1 cellular context compared by ENCODE assay signal in the genomic region with DNA sequence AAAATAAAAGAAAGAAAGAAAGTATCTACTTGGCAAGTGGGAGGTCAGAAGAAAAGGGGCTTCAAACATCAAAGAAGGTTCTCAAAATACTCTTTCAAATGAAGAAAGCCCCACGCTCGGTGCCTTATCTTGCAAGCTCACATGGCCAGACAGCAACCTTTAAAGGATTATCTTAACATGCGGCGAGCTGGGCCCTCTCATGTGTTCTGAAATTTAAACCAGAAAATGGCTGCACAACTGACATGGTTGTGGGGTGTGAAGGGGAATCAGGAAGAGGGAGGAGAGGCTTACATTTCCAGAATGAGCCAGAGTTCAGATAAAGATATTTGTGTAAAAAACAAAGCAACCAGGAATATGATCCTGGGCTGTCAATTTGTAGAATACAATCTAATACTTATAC.
TF ChIP-seq lines count a peak whose summit lies in the region.

No MANE protein-coding gene starts in this region.

TF ChIP-seq in K562, 482 proteins besides CTCF, POLR2A, EP300 and RAD21 (continued from another document and continues in another):
- TF ChIP-seq ZNF398 (CRISPR knock-in tag; IDR thresholded peaks at IDR 0.05) (peak; percentile 88), SIN3B (IDR thresholded peaks at IDR 0.05; ENCODE audit: low read depth) (no peak), HNRNPH1 (optimal IDR thresholded peaks at IDR 0.05; ENCODE audit: low read depth, low read length) (no peak), ETV1 (tag; conservative IDR thresholded peaks at IDR 0.05; ENCODE audit: low read depth) (peak; percentile 40; the same call in 1 of the 2 replicates), PHF20 (IDR thresholded peaks at IDR 0.05; ENCODE audit: partially characterized antibody) (no peak), ZFP30 (CRISPR knock-in tag; IDR thresholded peaks at IDR 0.05; ENCODE audit: borderline replicate concordance) (no peak; the same call in 1 of the 2 replicates), CBX8 (IDR thresholded peaks at IDR 0.05; ENCODE audit: borderline replicate concordance, extremely low read depth, low read depth, low read length, poor library complexity, severe bottlenecking) (no peak), GTF2A2 (tag; IDR thresholded peaks at IDR 0.05) (peak; percentile 78; the same call in 1 of the 2 replicates), RAD51 (IDR thresholded peaks at IDR 0.05; ENCODE audit: borderline replicate concordance, low read depth) (no peak), CAMTA2 (CRISPR knock-in tag; conservative IDR thresholded peaks at IDR 0.05) (no peak), CC2D1A (IDR thresholded peaks at IDR 0.05) (no peak), NR0B1 (IDR thresholded peaks at IDR 0.05; ENCODE audit: partially characterized antibody) (no peak), TEAD1 (CRISPR knock-in tag; IDR thresholded peaks at IDR 0.05) (peak in 1 of 2 experiments; percentile 93; a peak in 2 of 4 replicates), SMARCA4 (IDR thresholded peaks at IDR 0.05) (no peak), BCL6 (CRISPR knock-in tag; IDR thresholded peaks at IDR 0.05) (peak; percentile 91), HNRNPLL (IDR thresholded peaks at IDR 0.05; ENCODE audit: low read depth, low read length, poor library complexity, severe bottlenecking) (no peak), ZNF140 (CRISPR knock-in tag; IDR thresholded peaks at IDR 0.05) (peak; percentile 91), ZNF12 (CRISPR knock-in tag; IDR thresholded peaks at IDR 0.05) (no peak), ZSCAN32 (CRISPR knock-in tag; IDR thresholded peaks at IDR 0.05) (peak; percentile 64; the same call in 1 of the 2 replicates), POLR2AphosphoS2 (IDR thresholded peaks at IDR 0.05; ENCODE audit: low read length) (no peak), CTCFL (IDR thresholded peaks at IDR 0.05; ENCODE audit: borderline replicate concordance, insufficient read depth, low read depth, low read length, poor library complexity, severe bottlenecking) (no peak), ZNF609 (CRISPR knock-in tag; IDR thresholded peaks at IDR 0.05; ENCODE audit: borderline replicate concordance) (no peak), GABPB2 (CRISPR knock-in tag; conservative IDR thresholded peaks at IDR 0.05) (no peak), ETS2 (tag; IDR thresholded peaks at IDR 0.05; ENCODE audit: borderline replicate concordance, poor library complexity, severe bottlenecking) (no peak), HDAC3 (IDR thresholded peaks at IDR 0.05; ENCODE audit: borderline replicate concordance, partially characterized antibody) (no peak), ARID3A (IDR thresholded peaks at IDR 0.05; ENCODE audit: borderline replicate concordance, low read depth, low read length) (no peak), ZNF354B (CRISPR knock-in tag; IDR thresholded peaks at IDR 0.05) (0 out of 2 replicates have a peak, but pooled peaks have one; percentile 41), ZNF41 (CRISPR knock-in tag; conservative IDR thresholded peaks at IDR 0.05) (peak; percentile 92), ZNF3 (CRISPR knock-in tag; IDR thresholded peaks at IDR 0.05) (no peak), ZNF785 (CRISPR knock-in tag; IDR thresholded peaks at IDR 0.05) (no peak), ZNF146 (CRISPR knock-in tag; IDR thresholded peaks at IDR 0.05; ENCODE audit: unreplicated experiment) (no peak), ZNF124 (CRISPR knock-in tag; IDR thresholded peaks at IDR 0.05) (no peak), NONO (IDR thresholded peaks at IDR 0.05; ENCODE audit: low read depth in 2 of 2, low read length in 1 of 2) (no peak), GTF3C2 (IDR thresholded peaks at IDR 0.05; ENCODE audit: borderline replicate concordance, extremely low read depth, insufficient read length) (no peak), POLR2AphosphoS5 (IDR thresholded peaks at IDR 0.05; ENCODE audit: control insufficient read depth, insufficient read depth, low read depth, low read length) (0 out of 2 replicates have a peak, but pooled peaks have one; percentile 27), CBX1 (IDR thresholded peaks at IDR 0.05; ENCODE audit: low read depth) (no peak)
- TF ChIP-seq, protein P1, sequence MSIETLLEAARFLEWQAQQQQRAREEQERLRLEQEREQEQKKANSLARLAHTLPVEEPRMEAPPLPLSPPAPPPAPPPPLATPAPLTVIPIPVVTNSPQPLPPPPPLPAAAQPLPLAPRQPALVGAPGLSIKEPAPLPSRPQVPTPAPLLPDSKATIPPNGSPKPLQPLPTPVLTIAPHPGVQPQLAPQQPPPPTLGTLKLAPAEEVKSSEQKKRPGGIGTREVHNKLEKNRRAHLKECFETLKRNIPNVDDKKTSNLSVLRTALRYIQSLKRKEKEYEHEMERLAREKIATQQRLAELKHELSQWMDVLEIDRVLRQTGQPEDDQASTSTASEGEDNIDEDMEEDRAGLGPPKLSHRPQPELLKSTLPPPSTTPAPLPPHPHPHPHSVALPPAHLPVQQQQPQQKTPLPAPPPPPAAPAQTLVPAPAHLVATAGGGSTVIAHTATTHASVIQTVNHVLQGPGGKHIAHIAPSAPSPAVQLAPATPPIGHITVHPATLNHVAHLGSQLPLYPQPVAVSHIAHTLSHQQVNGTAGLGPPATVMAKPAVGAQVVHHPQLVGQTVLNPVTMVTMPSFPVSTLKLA (conservative IDR thresholded peaks at IDR 0.05): no peak
- TF ChIP-seq, protein P2, sequence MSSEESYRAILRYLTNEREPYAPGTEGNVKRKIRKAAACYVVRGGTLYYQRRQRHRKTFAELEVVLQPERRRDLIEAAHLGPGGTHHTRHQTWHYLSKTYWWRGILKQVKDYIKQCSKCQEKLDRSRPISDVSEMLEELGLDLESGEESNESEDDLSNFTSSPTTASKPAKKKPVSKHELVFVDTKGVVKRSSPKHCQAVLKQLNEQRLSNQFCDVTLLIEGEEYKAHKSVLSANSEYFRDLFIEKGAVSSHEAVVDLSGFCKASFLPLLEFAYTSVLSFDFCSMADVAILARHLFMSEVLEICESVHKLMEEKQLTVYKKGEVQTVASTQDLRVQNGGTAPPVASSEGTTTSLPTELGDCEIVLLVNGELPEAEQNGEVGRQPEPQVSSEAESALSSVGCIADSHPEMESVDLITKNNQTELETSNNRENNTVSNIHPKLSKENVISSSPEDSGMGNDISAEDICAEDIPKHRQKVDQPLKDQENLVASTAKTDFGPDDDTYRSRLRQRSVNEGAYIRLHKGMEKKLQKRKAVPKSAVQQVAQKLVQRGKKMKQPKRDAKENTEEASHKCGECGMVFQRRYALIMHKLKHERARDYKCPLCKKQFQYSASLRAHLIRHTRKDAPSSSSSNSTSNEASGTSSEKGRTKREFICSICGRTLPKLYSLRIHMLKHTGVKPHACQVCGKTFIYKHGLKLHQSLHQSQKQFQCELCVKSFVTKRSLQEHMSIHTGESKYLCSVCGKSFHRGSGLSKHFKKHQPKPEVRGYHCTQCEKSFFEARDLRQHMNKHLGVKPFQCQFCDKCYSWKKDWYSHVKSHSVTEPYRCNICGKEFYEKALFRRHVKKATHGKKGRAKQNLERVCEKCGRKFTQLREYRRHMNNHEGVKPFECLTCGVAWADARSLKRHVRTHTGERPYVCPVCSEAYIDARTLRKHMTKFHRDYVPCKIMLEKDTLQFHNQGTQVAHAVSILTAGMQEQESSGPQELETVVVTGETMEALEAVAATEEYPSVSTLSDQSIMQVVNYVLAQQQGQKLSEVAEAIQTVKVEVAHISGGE (CRISPR knock-in tag; IDR thresholded peaks at IDR 0.05): no peak
